Comparison of ENCODE assay signal across 10 cellular contexts in the genomic region with DNA sequence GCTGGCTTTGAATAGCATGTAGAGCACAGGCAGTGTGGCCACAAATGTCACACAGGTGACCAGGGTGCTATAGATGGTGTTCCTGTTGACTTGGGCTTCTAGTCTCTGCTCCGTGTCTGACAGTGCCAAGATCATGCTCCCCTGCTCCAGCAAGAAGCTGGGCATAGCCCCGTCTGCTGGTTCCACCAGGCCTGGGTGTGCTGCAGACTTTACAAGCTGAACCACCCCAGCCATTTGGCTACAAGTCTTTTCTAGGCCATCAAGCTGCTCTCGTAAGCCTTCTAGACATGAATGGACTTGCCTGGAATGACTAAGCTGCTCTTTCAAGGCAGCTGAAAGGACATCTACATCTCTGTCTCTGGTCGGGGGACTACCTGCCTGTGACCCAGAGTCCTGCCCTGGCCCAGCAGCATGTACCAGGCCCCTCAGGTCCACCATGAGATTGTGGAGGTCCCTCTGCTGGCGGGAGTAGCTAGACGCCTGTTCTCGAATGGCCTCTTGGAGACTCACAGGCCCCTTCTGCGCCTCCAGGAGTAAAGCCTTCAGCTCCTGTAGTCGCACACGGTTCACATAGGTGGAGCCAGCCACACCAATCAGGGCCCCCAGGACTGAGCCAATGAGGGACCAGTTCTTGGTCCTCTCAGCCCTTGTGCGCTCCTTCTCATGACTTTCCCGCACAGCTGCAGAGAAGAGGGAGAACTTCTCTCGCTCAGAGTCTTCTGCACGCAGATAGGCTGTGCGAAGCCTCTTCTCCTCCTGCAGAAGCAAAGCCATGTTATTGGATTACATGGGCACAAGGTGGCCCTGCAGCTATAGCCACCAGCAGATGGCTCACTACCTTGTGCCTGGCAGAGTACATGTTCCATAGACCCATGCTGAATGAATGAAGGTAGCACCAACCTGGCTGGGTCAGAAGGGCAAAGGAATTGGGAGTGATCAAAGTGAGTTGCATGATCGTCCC. TPM values are rescaled to one million over a fixed set of nuclear protein-coding genes. Genes with fewer than 3 reads are reported as not detected.
DNase-seq lines count a peak whose midpoint lies in the region; ATAC-seq, FAIRE-seq and TF ChIP-seq lines count a peak whose summit lies in the region.
"Had no signal": no experiment of that assay in that cellular context is flagged by ENCODE, and none has a peak within 500 bp of the region (broad histone marks: within the 10 kb centered on the region; RNA-seq: fewer than 3 reads in every experiment).

No MANE protein-coding gene starts in this region.

- dilution Hi-C loops in keratinocyte (cut with MboI; ENCODE audit: extremely low pct_ligation_motif_present, low sequenced_read_pairs): loop anchor here (25.0 kb wide), 1 partner anchor 170 kb away; no protein-coding TSS in a partner anchor

- H3K27me3 Mint-ChIP-seq in activated CD4-positive, alpha-beta T cell treated with anti-CD3 and anti-CD28 coated beads for 36 hours: peaks cover 5% of the 10 kb centered on the region
- H3K27me3 Mint-ChIP-seq in natural killer cell treated with Interleukin-12 subunit alpha and Interleukin-12 subunit beta and Interleukin-15 and Interleukin-18, amount 100 ng/mL, for 72 hours: no peaks in the 10 kb centered on the region

- no peaks in the 10 kb centered on the region for H3K27me3 ChIP-seq in adipocyte (replicated peaks; ENCODE audit: control insufficient read depth, insufficient read depth, low read length)
- H3K27me3 ChIP-seq in keratinocyte (ENCODE audit: control insufficient read depth, extremely low read depth, insufficient read depth, low read length): no peaks in the 10 kb centered on the region
- H3K27me3 ChIP-seq in upper lobe of left lung: no peaks in the 10 kb centered on the region

- peak overlapping the region; percentile 79 for H3K27ac ChIP-seq in keratinocyte (ENCODE audit: control insufficient read depth, insufficient read depth, low read length)
- peak overlapping the region in 3 of 4 donors; percentile 29 to 91 (median 45) for H3K27ac ChIP-seq in upper lobe of left lung

- TF ChIP-seq POLR2A in upper lobe of left lung (IDR thresholded peaks at IDR 0.05): no peak

- CTCF ChIA-PET in activated CD4-positive, alpha-beta T cell treated with anti-CD3 and anti-CD28 coated beads for 36 hours (lab: Charles Lee): interaction anchor here (0.6 to 6.2 kb wide), 9 partner anchors 10 to 742 kb away, joined by 3 to 77 read pairs (median 4); a partner anchor contains a TSS

- H3K36me3 ChIP-seq in adipocyte (ENCODE audit: control insufficient read depth, insufficient read depth, low read length, severe bottlenecking): peaks cover 7% of the 10 kb centered on the region
- H3K36me3 ChIP-seq in keratinocyte (ENCODE audit: control insufficient read depth in 2 of 2, extremely low read depth in 1 of 2, insufficient read depth in 2 of 2, low read length in 2 of 2): peaks cover 4 to 24% of the 10 kb centered on the region in 2 experiments
- peaks cover 0 to 21% (median 11%) of the 10 kb centered on the region in 4 donors for H3K36me3 ChIP-seq in upper lobe of left lung

- peak; percentile 100 for FAIRE-seq in keratinocyte (lab: Jason Lieb, UNC)

- H3K4me1 ChIP-seq in adipocyte (ENCODE audit: control insufficient read depth, insufficient read depth, low read length) (peaks cover 53% of the 10 kb centered on the region), keratinocyte (ENCODE audit: control insufficient read depth, extremely low read depth, insufficient read depth, low read length) (peaks cover 65% of the 10 kb centered on the region), upper lobe of left lung (peaks cover 19 to 44% (median 29%) of the 10 kb centered on the region in 4 donors)

- peak overlapping the region; percentile 67 for H3K4me2 ChIP-seq in keratinocyte (ENCODE audit: control insufficient read depth, extremely low read depth, insufficient read depth, low read depth, low read length)

- no peak for TF ChIP-seq EP300 in upper lobe of left lung (IDR thresholded peaks at IDR 0.05)

- peaks cover 17% of the 10 kb centered on the region for H3K79me2 ChIP-seq in keratinocyte (ENCODE audit: control insufficient read depth, insufficient read depth, low read length)

- H4K20me1 ChIP-seq in keratinocyte (ENCODE audit: control insufficient read depth, extremely low read depth, insufficient read depth, low read length): no peaks in the 10 kb centered on the region

- POLR2A ChIA-PET in activated CD4-positive, alpha-beta T cell treated with anti-CD3 and anti-CD28 coated beads for 36 hours (lab: Charles Lee): no interaction called here

- DNase-seq in activated CD4-positive, alpha-beta T cell treated with anti-CD3 and anti-CD28 coated beads for 36 hours: peak; percentile 21
- no peak for DNase-seq in activated CD4-positive, alpha-beta T cell treated with anti-CD3 and anti-CD28 coated beads for 4 hours
- DNase-seq in adipocyte (ENCODE audit: low read depth) (no peak), keratinocyte (ENCODE audit: low read depth, low spot score) (peak; percentile 76), upper lobe of left lung (no peak), NCI-H345 treated with DMSO at 0.1 percent for 48 hours (lab: John Stamatoyannopoulos, UW; ENCODE audit: unreplicated experiment) (no peak)
- DNase-seq in natural killer cell treated with Interleukin-12 subunit alpha and Interleukin-12 subunit beta and Interleukin-15 and Interleukin-18, amount 100 ng/mL, for 72 hours (ENCODE audit: low spot score): no peak
- DNase-seq: activated naive CD8-positive, alpha-beta T cell treated with anti-CD3 and anti-CD28 coated beads, Interleukin-2, amount 10 ng/mL, durations not matched to agents 7 days and 5 days; stimulated activated CD4-positive, alpha-beta T cell treated with anti-CD3 and anti-CD28 coated beads, Interleukin-4, amount 100 ng/mL, for 1 hour had no signal

- peak overlapping the region; percentile 71 for H3K4me3 ChIP-seq in adipocyte (ENCODE audit: low read length)
- H3K4me3 ChIP-seq in keratinocyte (ENCODE audit: control insufficient read depth in 2 of 3, extremely low read depth in 1 of 3, insufficient read depth in 2 of 3, low read depth in 1 of 3, low read length in 3 of 3): peak overlapping the region; percentile 36 to 50 (median 38)
- no peak overlapping the region for H3K4me3 ChIP-seq in upper lobe of left lung

- H3K9ac ChIP-seq in adipocyte (ENCODE audit: low read length) (peak overlapping the region; percentile 77), keratinocyte (ENCODE audit: control insufficient read depth, extremely low read depth, insufficient read depth, low read length) (peak overlapping the region; percentile 52)

- H3K9me3 ChIP-seq in adipocyte (ENCODE audit: control insufficient read depth, low read length) (no peaks in the 10 kb centered on the region), keratinocyte (ENCODE audit: control insufficient read depth, low read depth, low read length) (no peaks in the 10 kb centered on the region), upper lobe of left lung (no peaks in the 10 kb centered on the region)

- no peak overlapping the region for H3K4me3 Mint-ChIP-seq in activated CD4-positive, alpha-beta T cell treated with anti-CD3 and anti-CD28 coated beads for 36 hours
- H3K4me3 Mint-ChIP-seq in natural killer cell treated with Interleukin-12 subunit alpha and Interleukin-12 subunit beta and Interleukin-15 and Interleukin-18, amount 100 ng/mL, for 72 hours: no peak overlapping the region
- H3K4me3 Mint-ChIP-seq: activated naive CD8-positive, alpha-beta T cell treated with anti-CD3 and anti-CD28 coated beads, Interleukin-2, amount 10 ng/mL, durations not matched to agents 7 days and 5 days had no signal

- no peak overlapping the region for H3K27ac Mint-ChIP-seq in activated CD4-positive, alpha-beta T cell treated with anti-CD3 and anti-CD28 coated beads for 36 hours
- no peak overlapping the region for H3K27ac Mint-ChIP-seq in natural killer cell treated with Interleukin-12 subunit alpha and Interleukin-12 subunit beta and Interleukin-15 and Interleukin-18, amount 100 ng/mL, for 72 hours
- H3K27ac Mint-ChIP-seq: activated naive CD8-positive, alpha-beta T cell treated with anti-CD3 and anti-CD28 coated beads, Interleukin-2, amount 10 ng/mL, durations not matched to agents 7 days and 5 days had no signal

- TF ChIP-seq CTCF in keratinocyte (optimal IDR thresholded peaks at IDR 0.05 in 1 of 3, IDR thresholded peaks at IDR 0.05 in 1 of 3, conservative IDR thresholded peaks at IDR 0.05 in 1 of 3; ENCODE audit: extremely low read depth in 1 of 3, insufficient read depth in 2 of 3, low read length in 3 of 3) (peak in 1 of 3 experiments; percentile 18), upper lobe of left lung (IDR thresholded peaks at IDR 0.05) (no peak)

- H3K36me3 Mint-ChIP-seq in activated CD4-positive, alpha-beta T cell treated with anti-CD3 and anti-CD28 coated beads for 36 hours (ENCODE audit: low read depth): peaks cover 13% of the 10 kb centered on the region
- no peaks in the 10 kb centered on the region for H3K36me3 Mint-ChIP-seq in natural killer cell treated with Interleukin-12 subunit alpha and Interleukin-12 subunit beta and Interleukin-15 and Interleukin-18, amount 100 ng/mL, for 72 hours

- no peak overlapping the region for H2AFZ ChIP-seq in keratinocyte (ENCODE audit: control insufficient read depth, low read length)

- WGBS in upper lobe of left lung, 2 donors: 82 to 92% methylated on average over 14 to 16 of the region's 16 CpGs

- H3K4me1 Mint-ChIP-seq in activated CD4-positive, alpha-beta T cell treated with anti-CD3 and anti-CD28 coated beads for 36 hours: peaks cover 12% of the 10 kb centered on the region
- H3K4me1 Mint-ChIP-seq in natural killer cell treated with Interleukin-12 subunit alpha and Interleukin-12 subunit beta and Interleukin-15 and Interleukin-18, amount 100 ng/mL, for 72 hours (ENCODE audit: low read depth in 2 of 2): peaks cover 2 to 14% of the 10 kb centered on the region in 2 donors

- intact Hi-C loops in activated CD4-positive, alpha-beta T cell treated with anti-CD3 and anti-CD28 coated beads for 36 hours (cut with DNase I, micrococcal nuclease): no loop called here

- no peaks in the 10 kb centered on the region for H3K9me3 Mint-ChIP-seq in activated CD4-positive, alpha-beta T cell treated with anti-CD3 and anti-CD28 coated beads for 36 hours (ENCODE audit: low read depth)
- no peaks in the 10 kb centered on the region for H3K9me3 Mint-ChIP-seq in natural killer cell treated with Interleukin-12 subunit alpha and Interleukin-12 subunit beta and Interleukin-15 and Interleukin-18, amount 100 ng/mL, for 72 hours
- H3K9me3 Mint-ChIP-seq: activated naive CD8-positive, alpha-beta T cell treated with anti-CD3 and anti-CD28 coated beads, Interleukin-2, amount 10 ng/mL, durations not matched to agents 7 days and 5 days had no signal

- no peaks in the 10 kb centered on the region for H3K9me1 ChIP-seq in keratinocyte (ENCODE audit: control insufficient read depth, extremely low read depth, insufficient read depth, low read length)

- no peak for ATAC-seq in activated CD4-positive, alpha-beta T cell treated with anti-CD3 and anti-CD28 coated beads for 36 hours
- ATAC-seq in upper lobe of left lung (ENCODE audit: low FRiP score in 2 of 2): no peak
- no peak for ATAC-seq in natural killer cell treated with Interleukin-12 subunit alpha and Interleukin-12 subunit beta and Interleukin-15 and Interleukin-18, amount 100 ng/mL, for 72 hours
- ATAC-seq in HG03565 (IDR thresholded peaks at IDR 0.05; ENCODE audit: unreplicated experiment): no peak

RNA-seq across cellular contexts. Expression of a gene that starts 2.8 kb away (rescaled TPM):
- 1 to 10 TPM; 3.7 to 5.1 TPM for total RNA-seq in activated CD4-positive, alpha-beta T cell treated with anti-CD3 and anti-CD28 coated beads for 36 hours
- 67.5 to 124 TPM (median 83.0 TPM) in 3 replicates for polyA plus RNA-seq in keratinocyte
- polyA plus RNA-seq in keratinocyte (2011; ENCODE audit: low read depth): 78.3 TPM
- 15.3 and 27.8 TPM in 2 replicates for polyA plus RNA-seq in keratinocyte (2011; cell fraction: cytosol; rRNA removed)
- 412 and 505 TPM in 2 replicates for polyA plus RNA-seq in keratinocyte (2011; cell fraction: nucleus; rRNA removed)
- polyA plus RNA-seq in keratinocyte (2012; ENCODE audit: low replicate concordance): 67.7 and 78.5 TPM in 2 replicates
- 149 to 232 TPM (median 170 TPM) in 3 replicates for polyA minus RNA-seq in keratinocyte
- polyA minus RNA-seq in keratinocyte (2011; cell fraction: cytosol; rRNA and poly(A)+ RNA removed): 90.0 TPM
- polyA minus RNA-seq in keratinocyte (2011; cell fraction: nucleus; rRNA and poly(A)+ RNA removed): 318 and 338 TPM in 2 replicates
- 100 to 1,000 TPM in 4 of 6 donors, 10 to 100 TPM in 2; 91.2 to 588 (median 123) TPM for total RNA-seq in upper lobe of left lung
- 1 to 10 TPM; 5.9 to 9.6 TPM for total RNA-seq in natural killer cell treated with Interleukin-12 subunit alpha and Interleukin-12 subunit beta and Interleukin-15 and Interleukin-18, amount 100 ng/mL, for 72 hours

RNA-seq across cellular contexts. Expression of a gene that starts 7.2 kb away (rescaled TPM):
- total RNA-seq in activated CD4-positive, alpha-beta T cell treated with anti-CD3 and anti-CD28 coated beads for 36 hours: 10 to 100 TPM; 17.5 to 25.0 TPM
- 27.9 to 28.8 TPM (median 28.4 TPM) in 3 replicates for polyA plus RNA-seq in keratinocyte
- polyA plus RNA-seq in keratinocyte (2011; ENCODE audit: low read depth): 13.6 TPM
- 18.9 and 21.4 TPM in 2 replicates for polyA plus RNA-seq in keratinocyte (2011; cell fraction: cytosol; rRNA removed)
- polyA plus RNA-seq in keratinocyte (2011; cell fraction: nucleus; rRNA removed): 20.3 and 22.1 TPM in 2 replicates
- polyA plus RNA-seq in keratinocyte (2012; ENCODE audit: low replicate concordance): 14.3 and 21.5 TPM in 2 replicates
- polyA minus RNA-seq in keratinocyte: 14.3 to 24.7 TPM (median 19.8 TPM) in 3 replicates
- 15.3 TPM for polyA minus RNA-seq in keratinocyte (2011; cell fraction: cytosol; rRNA and poly(A)+ RNA removed)
- 5.0 and 8.2 TPM in 2 replicates for polyA minus RNA-seq in keratinocyte (2011; cell fraction: nucleus; rRNA and poly(A)+ RNA removed)
- 10 to 100 TPM in 5 of 6 donors, 1 to 10 TPM in 1; 6.3 to 18.2 (median 13.2) TPM for total RNA-seq in upper lobe of left lung
- total RNA-seq in natural killer cell treated with Interleukin-12 subunit alpha and Interleukin-12 subunit beta and Interleukin-15 and Interleukin-18, amount 100 ng/mL, for 72 hours: 10 to 100 TPM; 13.0 to 23.3 TPM

RNA-seq across cellular contexts. Expression of a gene that starts 7.4 kb away (rescaled TPM):
- total RNA-seq in activated CD4-positive, alpha-beta T cell treated with anti-CD3 and anti-CD28 coated beads for 36 hours: 100 to 1,000 TPM; 260 to 324 TPM
- 190 to 418 TPM (median 306 TPM) in 3 replicates for polyA plus RNA-seq in keratinocyte
- 59.2 TPM for polyA plus RNA-seq in keratinocyte (2011; ENCODE audit: low read depth)
- 291 and 312 TPM in 2 replicates for polyA plus RNA-seq in keratinocyte (2011; cell fraction: cytosol; rRNA removed)
- 60.6 and 110 TPM in 2 replicates for polyA plus RNA-seq in keratinocyte (2011; cell fraction: nucleus; rRNA removed)
- 311 and 566 TPM in 2 replicates for polyA plus RNA-seq in keratinocyte (2012; ENCODE audit: low replicate concordance)
- polyA minus RNA-seq in keratinocyte: 2.3 to 21.0 TPM (median 11.6 TPM) in 3 replicates
- 84.6 TPM for polyA minus RNA-seq in keratinocyte (2011; cell fraction: cytosol; rRNA and poly(A)+ RNA removed)
- polyA minus RNA-seq in keratinocyte (2011; cell fraction: nucleus; rRNA and poly(A)+ RNA removed): 6.3 and 9.9 TPM in 2 replicates
- 100 to 1,000 TPM; 115 to 282 (median 163) TPM for total RNA-seq in upper lobe of left lung
- total RNA-seq in natural killer cell treated with Interleukin-12 subunit alpha and Interleukin-12 subunit beta and Interleukin-15 and Interleukin-18, amount 100 ng/mL, for 72 hours: 100 to 1,000 TPM; 202 to 217 TPM

RNA-seq across cellular contexts. Expression of a gene that starts 13.8 kb away (rescaled TPM):
- 10 to 100 TPM; 16.8 to 21.0 TPM for total RNA-seq in activated CD4-positive, alpha-beta T cell treated with anti-CD3 and anti-CD28 coated beads for 36 hours
- polyA plus RNA-seq in keratinocyte: 8.6 to 9.7 TPM (median 9.1 TPM) in 3 replicates
- 2.1 TPM for polyA plus RNA-seq in keratinocyte (2011; ENCODE audit: low read depth)
- 7.6 and 9.1 TPM in 2 replicates for polyA plus RNA-seq in keratinocyte (2011; cell fraction: cytosol; rRNA removed)
- 13.1 and 13.9 TPM in 2 replicates for polyA plus RNA-seq in keratinocyte (2011; cell fraction: nucleus; rRNA removed)
- 5.1 and 8.2 TPM in 2 replicates for polyA plus RNA-seq in keratinocyte (2012; ENCODE audit: low replicate concordance)
- polyA minus RNA-seq in keratinocyte: 10.4 to 15.1 TPM (median 15.0 TPM) in 3 replicates
- polyA minus RNA-seq in keratinocyte (2011; cell fraction: cytosol; rRNA and poly(A)+ RNA removed): 7.1 TPM
- polyA minus RNA-seq in keratinocyte (2011; cell fraction: nucleus; rRNA and poly(A)+ RNA removed): 6.3 and 11.2 TPM in 2 replicates
- 10 to 100 TPM in 1 of 6 donors, 1 to 10 TPM in 5; 5.1 to 10.5 (median 6.5) TPM for total RNA-seq in upper lobe of left lung
- 10 to 100 TPM; 14.0 to 26.2 TPM for total RNA-seq in natural killer cell treated with Interleukin-12 subunit alpha and Interleukin-12 subunit beta and Interleukin-15 and Interleukin-18, amount 100 ng/mL, for 72 hours

Comparison
In these comparisons a context has a peak if more than half of its experiments do, and no peak if none do; other contexts are left out.
1. DNase-seq: peak in activated CD4-positive, alpha-beta T cell treated with anti-CD3 and anti-CD28 coated beads for 36 hours (single experiment) and keratinocyte (single experiment); none in activated CD4-positive, alpha-beta T cell treated with anti-CD3 and anti-CD28 coated beads for 4 hours (0 of 2), adipocyte (single experiment), upper lobe of left lung (0 of 2), natural killer cell treated with Interleukin-12 subunit alpha and Interleukin-12 subunit beta and Interleukin-15 and Interleukin-18, amount 100 ng/mL, for 72 hours (single experiment) and NCI-H345 treated with DMSO at 0.1 percent for 48 hours (single experiment).
2. H3K4me3 ChIP-seq: peak in adipocyte (single experiment) and keratinocyte (3 of 3); none in upper lobe of left lung (0 of 4).
3. RNA of a gene that starts 2.8 kb away (total RNA-seq): 91.2 to 588 TPM in upper lobe of left lung; 5.9 to 9.6 TPM in natural killer cell treated with Interleukin-12 subunit alpha and Interleukin-12 subunit beta and Interleukin-15 and Interleukin-18, amount 100 ng/mL, for 72 hours and 3.7 to 5.1 TPM in activated CD4-positive, alpha-beta T cell treated with anti-CD3 and anti-CD28 coated beads for 36 hours; every median in the first group is over 4 times any median in the second.